ENCODE assay signal across 11 cellular contexts in the genomic region with DNA sequence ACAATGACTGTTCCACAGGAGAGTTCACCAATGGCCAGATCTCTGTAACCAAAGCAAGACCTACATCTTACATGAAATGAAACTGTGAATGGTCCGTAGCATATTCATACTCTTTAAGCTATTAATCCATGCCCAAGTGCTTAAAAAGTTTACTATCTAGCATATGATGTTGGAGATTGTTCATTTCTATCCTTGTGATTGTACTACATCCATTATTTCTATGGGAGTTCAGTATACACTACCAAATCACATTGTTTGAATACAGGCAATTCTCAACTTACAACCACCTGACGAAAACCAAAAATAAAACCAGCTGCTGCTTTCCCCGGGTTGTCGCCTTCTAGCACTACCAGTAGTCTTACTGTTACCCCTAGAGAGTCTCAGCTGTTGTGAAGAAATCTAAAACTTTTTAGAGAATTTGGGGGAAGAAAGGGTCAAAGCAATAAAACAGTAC. TPM values are rescaled to one million over a fixed set of nuclear protein-coding genes. Genes with fewer than 3 reads are reported as not detected.
DNase-seq lines count a peak whose midpoint lies in the region; ATAC-seq lines count a peak whose summit lies in the region.
"Had no signal": no experiment of that assay in that cellular context is flagged by ENCODE, and none has a peak within 500 bp of the region (broad histone marks: within the 10 kb centered on the region; RNA-seq: fewer than 3 reads in every experiment).

No MANE protein-coding gene starts in this region.

- H3K27ac Mint-ChIP-seq in naive B cell, result peak overlapping the region in 5 of 6 donors; percentile 6 to 73 (median 47)

- H3K4me1 Mint-ChIP-seq in naive B cell, result peaks cover 32 to 53% (median 49%) of the 10 kb centered on the region in 3 donors

- H3K27me3 Mint-ChIP-seq in naive B cell, result no peaks in the 10 kb centered on the region

- no peak for DNase-seq in naive B cell
- no peak for DNase-seq in cortex of kidney (lab: John Stamatoyannopoulos, UW)
- no peak for DNase-seq in NOMO-1 treated with DMSO at 0.1 percent for 48 hours (lab: John Stamatoyannopoulos, UW; ENCODE audit: unreplicated experiment)
- DNase-seq in activated CD4-positive, CD25-positive, alpha-beta regulatory T cell treated with anti-CD3 and anti-CD28 coated beads, Interleukin-2, amount 50 U/mL, for 72 hours, result no peak
- DNase-seq in AG20443 (ENCODE audit: low spot score), result no peak
- DNase-seq: NCI-H524, pancreas, testis had no signal

- ATAC-seq in GM18868 (IDR thresholded peaks at IDR 0.05; ENCODE audit: unreplicated experiment), result peak; percentile 50
- peak; percentile 63 for ATAC-seq in GM21737 (IDR thresholded peaks at IDR 0.05; ENCODE audit: unreplicated experiment)
- peak; percentile 45 for ATAC-seq in HG03571 (IDR thresholded peaks at IDR 0.05; ENCODE audit: unreplicated experiment)
- no peak for ATAC-seq in naive B cell (ENCODE audit: low read depth in 2 of 2)
- ATAC-seq: pancreas had no signal

- H3K9me3 Mint-ChIP-seq in naive B cell, result peaks cover 0 to 5% (median 0%) of the 10 kb centered on the region in 7 donors

- H3K4me3 Mint-ChIP-seq in naive B cell, result peak overlapping the region in 7 of 8 donors; percentile 12 to 65 (median 47)

- H3K36me3 Mint-ChIP-seq in naive B cell, result peaks cover 0 to under 1% of the 10 kb centered on the region in 2 donors

RNA-seq across cellular contexts. Expression of a gene that starts 37.9 kb away (rescaled TPM):
- polyA plus RNA-seq in naive B cell (ENCODE audit: low read depth in 6 of 6), result 10 to 100 TPM in 1 of 6 donors, 1 to 10 TPM in 5; 2.7 to 10.2 (median 5.4) TPM

Comparison
In these comparisons a context has a peak if more than half of its experiments do, and no peak if none do; other contexts are left out.
1. ATAC-seq: peak in GM18868 (single experiment), GM21737 (single experiment) and HG03571 (single experiment); none in naive B cell (0 of 2).